In the genomic region with DNA sequence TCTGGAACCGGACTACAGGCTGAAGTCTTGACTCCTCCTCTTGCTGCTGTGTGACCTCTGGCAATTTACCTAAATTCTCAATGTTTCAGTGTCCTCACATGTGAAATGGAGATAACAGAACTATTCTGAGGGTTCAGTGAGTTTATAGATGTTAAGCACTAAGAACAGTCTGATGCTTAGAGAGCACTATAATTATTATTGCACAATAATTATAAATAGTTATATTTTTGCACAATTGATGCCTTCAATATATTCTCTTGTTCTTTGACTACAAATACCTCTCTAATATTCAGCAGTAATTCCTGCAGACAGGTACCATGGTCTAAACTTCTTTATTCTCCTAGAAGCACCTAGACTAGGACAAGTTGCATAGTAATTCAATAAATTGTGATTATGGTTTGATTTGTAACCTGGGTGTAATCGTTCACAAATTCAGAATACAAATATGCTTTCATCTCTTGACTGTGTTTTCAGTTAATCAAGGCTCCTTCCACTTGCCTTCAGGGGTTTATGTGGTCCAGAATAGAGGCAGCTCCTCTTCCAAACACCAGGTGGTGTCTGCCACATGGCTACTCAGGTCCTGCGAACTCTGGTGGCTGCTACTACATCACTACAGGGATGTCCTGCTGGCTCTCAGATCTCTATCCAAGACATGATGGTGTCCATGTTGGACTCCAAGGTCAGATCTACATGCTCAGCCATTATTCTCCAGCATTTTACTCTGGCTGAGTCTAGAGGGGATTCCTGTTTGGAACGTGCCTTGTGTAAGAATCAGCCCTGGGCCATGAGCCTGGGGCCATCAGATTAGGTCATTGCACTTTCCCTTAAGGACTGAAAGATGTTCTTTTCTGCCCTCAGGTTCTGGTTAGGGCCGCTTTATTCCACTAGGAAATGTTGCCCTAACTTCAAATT, we compare ENCODE assay signal across 8 cellular contexts.
A peak's percentile ranks its signal among the peaks of the same experiment; 100 is the strongest.
DNase-seq lines count a peak whose midpoint lies in the region; ATAC-seq and TF ChIP-seq lines count a peak whose summit lies in the region.

No MANE protein-coding gene starts in this region.

- ATAC-seq in GM19025 (IDR thresholded peaks at IDR 0.05; ENCODE audit: low read depth, unreplicated experiment) (peak; percentile 37), HG03442 (IDR thresholded peaks at IDR 0.05; ENCODE audit: unreplicated experiment) (peak; percentile 34), omental fat pad (ENCODE audit: low FRiP score) (no peak), HG03045 (IDR thresholded peaks at IDR 0.05; ENCODE audit: unreplicated experiment) (no peak)
- no peak for ATAC-seq in activated CD8-positive, alpha-beta T cell treated with anti-CD3 and anti-CD28 coated beads for 36 hours

- CTCF ChIA-PET in A673 (lab: Charles Lee) (interaction anchor here (0.5 to 0.6 kb wide), 2 partner anchors 10 to 145 kb away, joined by 3 read pairs; no protein-coding TSS in a partner anchor), mammary epithelial cell (lab: Charles Lee; ENCODE audit: low non-redundant PET) (interaction anchor here (0.6 kb wide), 1 partner anchor 30 kb away, joined by 3 read pairs; no protein-coding TSS in a partner anchor)
- CTCF ChIA-PET in activated CD8-positive, alpha-beta T cell treated with anti-CD3 and anti-CD28 coated beads for 36 hours (lab: Charles Lee), result interaction anchor here (1.2 kb wide), 1 partner anchor 85 kb away, joined by 3 read pairs; no protein-coding TSS in a partner anchor

- H3K4me2 ChIP-seq in mammary epithelial cell (ENCODE audit: insufficient read depth, low read depth, low read length), result no peak overlapping the region

- peak; percentile 41 for DNase-seq in A673 (ENCODE audit: low spot score)
- peak; percentile 11 for DNase-seq in mammary epithelial cell
- DNase-seq in omental fat pad (ENCODE audit: low spot score), result no peak
- DNase-seq in activated CD8-positive, alpha-beta T cell treated with anti-CD3 and anti-CD28 coated beads for 36 hours, result no peak
- no peak for DNase-seq in putamen (ENCODE audit: low spot score)

- no peaks in the 10 kb centered on the region for H3K79me2 ChIP-seq in mammary epithelial cell (ENCODE audit: insufficient read depth, low read length)

- peaks cover 12% of the 10 kb centered on the region for H3K4me1 Mint-ChIP-seq in activated CD8-positive, alpha-beta T cell treated with anti-CD3 and anti-CD28 coated beads for 36 hours (ENCODE audit: low read depth)

- no peak overlapping the region for H3K9ac ChIP-seq in mammary epithelial cell (ENCODE audit: insufficient read depth, low read length)

- no peak overlapping the region for H3K27ac ChIP-seq in A673 (ENCODE audit: low read depth, low read length, poor library complexity, severe bottlenecking)
- no peak overlapping the region for H3K27ac ChIP-seq in mammary epithelial cell (ENCODE audit: insufficient read depth, low read depth, low read length)

- H3K36me3 ChIP-seq in A673 (ENCODE audit: insufficient read depth, low read length, poor library complexity, severe bottlenecking), result no peaks in the 10 kb centered on the region
- H3K36me3 ChIP-seq in mammary epithelial cell (ENCODE audit: insufficient read depth, low read length), result no peaks in the 10 kb centered on the region

- H4K20me1 ChIP-seq in mammary epithelial cell (ENCODE audit: insufficient read depth, low read length), result no peaks in the 10 kb centered on the region

- H3K27ac Mint-ChIP-seq in activated CD8-positive, alpha-beta T cell treated with anti-CD3 and anti-CD28 coated beads for 36 hours, result no peak overlapping the region

- H3K9me3 ChIP-seq in A673 (ENCODE audit: low read depth, low read length, poor library complexity, severe bottlenecking) (no peaks in the 10 kb centered on the region), mammary epithelial cell (replicated peaks; ENCODE audit: insufficient read depth, low read length) (no peaks in the 10 kb centered on the region)

- POLR2A ChIA-PET in A673 (lab: Charles Lee; ENCODE audit: low non-redundant PET), result no interaction called here
- POLR2A ChIA-PET in activated CD8-positive, alpha-beta T cell treated with anti-CD3 and anti-CD28 coated beads for 36 hours (lab: Charles Lee), result no interaction called here

- peaks cover 4% of the 10 kb centered on the region for H3K27me3 Mint-ChIP-seq in activated CD8-positive, alpha-beta T cell treated with anti-CD3 and anti-CD28 coated beads for 36 hours

- H3K36me3 Mint-ChIP-seq in activated CD8-positive, alpha-beta T cell treated with anti-CD3 and anti-CD28 coated beads for 36 hours (ENCODE audit: low read depth), result no peaks in the 10 kb centered on the region

- dilution Hi-C loops in mammary epithelial cell (cut with HindIII; ENCODE audit: low sequenced_read_pairs), result no loop called here

- no peak overlapping the region for H3K4me3 Mint-ChIP-seq in activated CD8-positive, alpha-beta T cell treated with anti-CD3 and anti-CD28 coated beads for 36 hours

- 52% methylated on average over 5 of the region's 5 CpGs for WGBS in mammary epithelial cell (ENCODE audit: low coverage, missing lambda C conversion rate)

- no peaks in the 10 kb centered on the region for H3K9me3 Mint-ChIP-seq in activated CD8-positive, alpha-beta T cell treated with anti-CD3 and anti-CD28 coated beads for 36 hours

- H2AFZ ChIP-seq in mammary epithelial cell (ENCODE audit: low read depth, low read length), result no peak overlapping the region

- intact Hi-C loops in A673 (cut with micrococcal nuclease; ENCODE audit: unreplicated experiment) (no loop called here), mammary epithelial cell (cut with micrococcal nuclease) (loop anchor here (1.0 to 5.0 kb wide), 3 partner anchors 29 to 145 kb away; no protein-coding TSS in a partner anchor)
- intact Hi-C loops in activated CD8-positive, alpha-beta T cell treated with anti-CD3 and anti-CD28 coated beads for 36 hours (cut with micrococcal nuclease), result no loop called here

- H3K27me3 ChIP-seq in A673 (replicated peaks; ENCODE audit: insufficient read depth, low read depth, low read length, poor library complexity), result no peaks in the 10 kb centered on the region
- H3K27me3 ChIP-seq in mammary epithelial cell (ENCODE audit: insufficient read depth, low read length), result no peaks in the 10 kb centered on the region

- H3K4me1 ChIP-seq in A673 (ENCODE audit: insufficient read depth, low read length, poor library complexity, severe bottlenecking), result no peaks in the 10 kb centered on the region
- no peaks in the 10 kb centered on the region for H3K4me1 ChIP-seq in mammary epithelial cell (ENCODE audit: insufficient read depth, low read length)

- H3K4me3 ChIP-seq in A673 (ENCODE audit: low read depth, low read length, poor library complexity, severe bottlenecking) (no peak overlapping the region), mammary epithelial cell (replicated peaks in 1 of 3; ENCODE audit: insufficient read depth in 1 of 3, low read depth in 2 of 3, low read length in 3 of 3) (no peak overlapping the region)

- BruUV-seq in A673 (replicated peaks; lab: Mats Ljungman, UMichigan) (no TSS peak), mammary epithelial cell (replicated peaks; lab: Mats Ljungman, UMichigan) (no TSS peak)

- peak; percentile 65 for TF ChIP-seq CTCF in A673 (conservative IDR thresholded peaks at IDR 0.05; ENCODE audit: low read depth, low read length)
- peak; percentile 16 to 45 for TF ChIP-seq CTCF in mammary epithelial cell (conservative IDR thresholded peaks at IDR 0.05 in 1 of 2, IDR thresholded peaks at IDR 0.05 in 1 of 2; ENCODE audit: extremely low read depth in 1 of 2, insufficient read depth in 1 of 2, low read depth in 1 of 2, low read length in 2 of 2)
- TF ChIP-seq CTCF in omental fat pad (IDR thresholded peaks at IDR 0.05), result no peak
- no peak for TF ChIP-seq CTCF in activated CD8-positive, alpha-beta T cell treated with anti-CD3 and anti-CD28 coated beads for 36 hours (IDR thresholded peaks at IDR 0.05)

- in situ Hi-C loops in mammary epithelial cell (cut with MboI; ENCODE audit: low sequenced_read_pairs in 2 of 2), result no loop called here

Comparison
In these comparisons a context has a peak if more than half of its experiments do, and no peak if none do; other contexts are left out.
1. DNase-seq: peak in A673 (single experiment) and mammary epithelial cell (single experiment); none in omental fat pad (single experiment), activated CD8-positive, alpha-beta T cell treated with anti-CD3 and anti-CD28 coated beads for 36 hours (single experiment) and putamen (single experiment).
2. CTCF ChIP-seq: peak in A673 (single experiment) and mammary epithelial cell (2 of 2); none in omental fat pad (0 of 3) and activated CD8-positive, alpha-beta T cell treated with anti-CD3 and anti-CD28 coated beads for 36 hours (single experiment).
3. ATAC-seq: peak in GM19025 (single experiment) and HG03442 (single experiment); none in omental fat pad (single experiment), HG03045 (single experiment) and activated CD8-positive, alpha-beta T cell treated with anti-CD3 and anti-CD28 coated beads for 36 hours (single experiment).